Comparison of ENCODE assay signal across 2 cellular contexts in genomic region chr1:98164508-98164907, GRCh38.
TF ChIP-seq lines count a peak whose summit lies in the region.

No MANE protein-coding gene starts in this region.

TF ChIP-seq in IMR-90, 13 proteins besides CTCF, POLR2A, EP300 and RAD21:
- peak; percentile 82 for TF ChIP-seq MAFK (IDR thresholded peaks at IDR 0.05; ENCODE audit: low read depth, low read length)
- TF ChIP-seq MAZ (IDR thresholded peaks at IDR 0.05; ENCODE audit: borderline replicate concordance, low read depth, low read length), result no peak

TF ChIP-seq in H1, 55 proteins besides CTCF, POLR2A, EP300 and RAD21:
- TF ChIP-seq CHD2 (IDR thresholded peaks at IDR 0.05; ENCODE audit: low read length) (no peak), MAFK (IDR thresholded peaks at IDR 0.05; ENCODE audit: low read depth, low read length) (peak; percentile 41; the same call in 1 of the 2 replicates)
